ENCODE assay signal across 11 cellular contexts in genomic region chr3:29695201-29695904, GRCh38.
DNase-seq lines count a peak whose midpoint lies in the region; ATAC-seq and TF ChIP-seq lines count a peak whose summit lies in the region.
"Had no signal": no experiment of that assay in that cellular context is flagged by ENCODE, and none has a peak within 500 bp of the region (broad histone marks: within the 10 kb centered on the region; RNA-seq: fewer than 3 reads in every experiment).

No MANE protein-coding gene starts in this region.

- no peak overlapping the region for H3K27ac Mint-ChIP-seq in activated CD4-positive, alpha-beta T cell treated with anti-CD3 and anti-CD28 coated beads, Interleukin-2, amount 10 ng/mL, durations not matched to agents 7 days and 5 days

- H3K9me3 Mint-ChIP-seq in activated CD4-positive, alpha-beta T cell treated with anti-CD3 and anti-CD28 coated beads, Interleukin-2, amount 10 ng/mL, durations not matched to agents 7 days and 5 days: no peaks in the 10 kb centered on the region

- no peaks in the 10 kb centered on the region for H3K4me1 Mint-ChIP-seq in activated CD4-positive, alpha-beta T cell treated with anti-CD3 and anti-CD28 coated beads, Interleukin-2, amount 10 ng/mL, durations not matched to agents 7 days and 5 days

- H3K4me1 ChIP-seq in adrenal gland (replicated peaks in 1 of 2): peaks cover 0 to 29% of the 10 kb centered on the region in 2 donors

- H3K27ac ChIP-seq in adrenal gland: peak overlapping the region in 3 of 5 donors; percentile 11 to 61 (median 15)
- H3K27ac ChIP-seq: VCaP had no signal

- ATAC-seq in left cardiac atrium: peak; percentile 67 to 88

- H3K27me3 Mint-ChIP-seq in activated CD4-positive, alpha-beta T cell treated with anti-CD3 and anti-CD28 coated beads, Interleukin-2, amount 10 ng/mL, durations not matched to agents 7 days and 5 days: no peaks in the 10 kb centered on the region

- TF ChIP-seq CTCF in adrenal gland (IDR thresholded peaks at IDR 0.05): no peak

- no peak overlapping the region for H3K4me3 Mint-ChIP-seq in activated CD4-positive, alpha-beta T cell treated with anti-CD3 and anti-CD28 coated beads, Interleukin-2, amount 10 ng/mL, durations not matched to agents 7 days and 5 days

- no peaks in the 10 kb centered on the region for H3K27me3 ChIP-seq in adrenal gland

- H3K36me3 Mint-ChIP-seq in activated CD4-positive, alpha-beta T cell treated with anti-CD3 and anti-CD28 coated beads, Interleukin-2, amount 10 ng/mL, durations not matched to agents 7 days and 5 days (ENCODE audit: low read depth): no peaks in the 10 kb centered on the region

- peak; percentile 20 for DNase-seq in H4 (ENCODE audit: low spot score)
- DNase-seq in adrenal gland: peak in 2 of 7 donors; percentile 15 to 29
- DNase-seq in left cardiac atrium: no peak
- peak; percentile 91 for DNase-seq in skeletal muscle cell (ENCODE audit: low read depth)
- DNase-seq in NCI-H69 (lab: John Stamatoyannopoulos, UW): no peak
- no peak for DNase-seq in DMS53 (lab: John Stamatoyannopoulos, UW)
- no peak for DNase-seq in activated CD4-positive, alpha-beta T cell treated with anti-CD3 and anti-CD28 coated beads, Interleukin-2, amount 10 ng/mL, durations not matched to agents 7 days and 5 days
- DNase-seq in amniotic stem cell (lab: John Stamatoyannopoulos, UW): no peak
- DNase-seq: H7, small intestine had no signal

- POLR2A ChIA-PET in activated CD4-positive, alpha-beta T cell treated with anti-CD3 and anti-CD28 coated beads, Interleukin-2, amount 10 ng/mL, durations not matched to agents 7 days and 5 days (lab: Charles Lee): no interaction called here

- no peaks in the 10 kb centered on the region for H3K9me3 ChIP-seq in adrenal gland (replicated peaks in 1 of 3)

- CTCF ChIA-PET in activated CD4-positive, alpha-beta T cell treated with anti-CD3 and anti-CD28 coated beads, Interleukin-2, amount 10 ng/mL, durations not matched to agents 7 days and 5 days (lab: Charles Lee): no interaction called here

- no peak overlapping the region for H3K4me3 ChIP-seq in adrenal gland
- H3K4me3 ChIP-seq in skeletal muscle cell (ENCODE audit: low read depth, low read length): no peak overlapping the region

- WGBS in adrenal gland, 4 donors: 47 to 67% (median 60%) methylated on average over 3 of the region's 3 CpGs

- no peaks in the 10 kb centered on the region for H3K36me3 ChIP-seq in adrenal gland (replicated peaks in 1 of 2)

- intact Hi-C loops in adrenal gland (cut with DNase I) (no loop called here), left cardiac atrium (cut with DNase I) (loop anchor here in 1 of 2 donors (5.0 kb wide), 1 partner anchor 67 kb away; no protein-coding TSS in a partner anchor)

- TF ChIP-seq POLR2A in adrenal gland (IDR thresholded peaks at IDR 0.05): no peak

Comparison
In these comparisons a context has a peak if more than half of its experiments do, and no peak if none do; other contexts are left out.
1. DNase-seq: peak in H4 (single experiment) and skeletal muscle cell (single experiment); none in left cardiac atrium (single experiment), NCI-H69 (single experiment), DMS53 (single experiment), activated CD4-positive, alpha-beta T cell treated with anti-CD3 and anti-CD28 coated beads, Interleukin-2, amount 10 ng/mL, durations not matched to agents 7 days and 5 days (single experiment) and amniotic stem cell (single experiment).